35 cellular contexts compared by ENCODE assay signal in genomic region chr3:53278667-53279066, GRCh38.
"Had no signal": no experiment of that assay in that cellular context is flagged by ENCODE, and none has a peak within 500 bp of the region (broad histone marks: within the 10 kb centered on the region; RNA-seq: fewer than 3 reads in every experiment).

No MANE protein-coding gene starts in this region.

- H3K27me3 ChIP-seq: ascending aorta had no signal

- ATAC-seq: activated CD4-positive, alpha-beta T cell treated with anti-CD3 and anti-CD28 coated beads for 36 hours; activated CD4-positive, CD25-positive, alpha-beta regulatory T cell treated with anti-CD3 and anti-CD28 coated beads, Interleukin-2, amount 50 U/mL, for 24 hours; activated CD8-positive, alpha-beta memory T cell treated with anti-CD3 and anti-CD28 coated beads, Interleukin-2, amount 10 ng/mL, durations not matched to agents 7 days and 5 days; activated CD8-positive, alpha-beta T cell treated with anti-CD3 and anti-CD28 coated beads, Interleukin-2, amount 10 ng/mL, durations not matched to agents 7 days and 5 days; activated naive CD8-positive, alpha-beta T cell treated with anti-CD3 and anti-CD28 coated beads, Interleukin-2, amount 50 U/mL, for 24 hours had no signal

- H3K27ac ChIP-seq: ascending aorta, VCaP had no signal

- H3K4me1 Mint-ChIP-seq: brain had no signal

- H3K9me3 ChIP-seq: ascending aorta had no signal

- H3K4me3 ChIP-seq: ascending aorta had no signal

- H3K4me1 ChIP-seq: ascending aorta had no signal

- H3K36me3 Mint-ChIP-seq: activated CD8-positive, alpha-beta memory T cell treated with anti-CD3 and anti-CD28 coated beads, Interleukin-2, amount 10 ng/mL, durations not matched to agents 7 days and 5 days; activated naive CD4-positive, alpha-beta T cell treated with anti-CD3 and anti-CD28 coated beads, Interleukin-2, amount 50 U/mL, for 24 hours had no signal

- DNase-seq: activated CD4-positive, alpha-beta memory T cell treated with anti-CD3 and anti-CD28 coated beads, Interleukin-2, amount 10 ng/mL, durations not matched to agents 7 days and 5 days; activated CD4-positive, alpha-beta T cell treated with anti-CD3 and anti-CD28 coated beads for 1 hour; activated CD4-positive, alpha-beta T cell treated with anti-CD3 and anti-CD28 coated beads for 36 hours; activated CD4-positive, alpha-beta T cell treated with anti-CD3 and anti-CD28 coated beads for 48 hours; activated CD4-positive, alpha-beta T cell treated with anti-CD3 and anti-CD28 coated beads, Interleukin-2, amount 10 ng/mL, durations not matched to agents 7 days and 5 days; activated CD4-positive, alpha-beta T cell treated with anti-CD3 and anti-CD28 coated beads, Interleukin-2, amount 50 U/mL, for 48 hours; activated CD4-positive, CD25-positive, alpha-beta regulatory T cell; activated CD8-positive, alpha-beta memory T cell treated with anti-CD3 and anti-CD28 coated beads for 24 hours; activated CD8-positive, alpha-beta memory T cell treated with anti-CD3 and anti-CD28 coated beads, Interleukin-2, amount 10 ng/mL, durations not matched to agents 7 days and 5 days; activated CD8-positive, alpha-beta memory T cell treated with anti-CD3 and anti-CD28 coated beads, Interleukin-2, amount 50 U/mL, for 48 hours; activated CD8-positive, alpha-beta T cell treated with anti-CD3 and anti-CD28 coated beads, Interleukin-2, amount 10 ng/mL, durations not matched to agents 7 days and 5 days; activated effector memory CD4-positive, alpha-beta T cell treated with Interleukin-2 at 50 U/mL for 16 hours; activated gamma-delta T cell; activated naive CD4-positive, alpha-beta T cell treated with anti-CD3 and anti-CD28 coated beads, Interleukin-2, amount 10 ng/mL, durations not matched to agents 7 days and 5 days; activated naive CD4-positive, alpha-beta T cell treated with Interleukin-2 at 50 U/mL for 16 hours; activated naive CD8-positive, alpha-beta T cell treated with anti-CD3 and anti-CD28 coated beads, Interleukin-2, amount 10 ng/mL, durations not matched to agents 7 days and 5 days; activated naive CD8-positive, alpha-beta T cell treated with anti-CD3 and anti-CD28 coated beads, Interleukin-2, amount 50 U/mL, for 24 hours; activated T-cell treated with anti-CD3 and anti-CD28 coated beads, Interleukin-2, amount 50 U/mL, for 24 hours; activated T-cell treated with anti-CD3 and anti-CD28 coated beads, Interleukin-2, amount 50 U/mL, for 48 hours; amygdala; anterior cingulate cortex; central memory CD4-positive, alpha-beta T cell; T-helper 2 cell; T-helper 9 cell had no signal

- FAIRE-seq: colon, TTC549 had no signal

- H3K36me3 ChIP-seq: ascending aorta had no signal

- H3K9me3 Mint-ChIP-seq: activated CD4-positive, alpha-beta memory T cell treated with anti-CD3 and anti-CD28 coated beads, Interleukin-2, amount 10 ng/mL, durations not matched to agents 7 days and 5 days; activated CD4-positive, alpha-beta T cell treated with anti-CD3 and anti-CD28 coated beads, Interleukin-2, amount 10 ng/mL, durations not matched to agents 7 days and 5 days; activated naive CD4-positive, alpha-beta T cell treated with anti-CD3 and anti-CD28 coated beads, Interleukin-2, amount 10 ng/mL, durations not matched to agents 7 days and 5 days; activated naive CD4-positive, alpha-beta T cell treated with anti-CD3 and anti-CD28 coated beads, Interleukin-2, amount 50 U/mL, for 24 hours; activated naive CD8-positive, alpha-beta T cell treated with anti-CD3 and anti-CD28 coated beads, Interleukin-2, amount 10 ng/mL, durations not matched to agents 7 days and 5 days; activated naive CD8-positive, alpha-beta T cell treated with anti-CD3 and anti-CD28 coated beads, Interleukin-2, amount 50 U/mL, for 24 hours; activated T-cell treated with anti-CD3 and anti-CD28 coated beads, Interleukin-2, amount 50 U/mL, for 24 hours; activated T-helper 2 cell treated with anti-CD3 and anti-CD28 coated beads, Interferon-gamma antibody, Interleukin-2, Interleukin-4, amounts not matched to agents 10 μg/mL and 5 μg/mL and 100 μg/mL, durations not matched to agents 14 hours and 24 hours and 36 hours; brain; T-helper 1 cell treated with Interleukin-12 subunit alpha and Interleukin-12 subunit beta and Interleukin-4 antibody, amounts not matched to agents 30 μg/mL and 1 μg/mL, for 36 hours; T-helper 2 cell treated with Interferon-gamma antibody and Interleukin-4, amounts not matched to agents 5 μg/mL and 100 μg/mL, for 36 hours had no signal

- H3K4me3 Mint-ChIP-seq: activated CD4-positive, alpha-beta memory T cell treated with anti-CD3 and anti-CD28 coated beads, Interleukin-2, amount 10 ng/mL, durations not matched to agents 7 days and 5 days; activated CD4-positive, alpha-beta T cell treated with anti-CD3 and anti-CD28 coated beads for 36 hours; activated CD4-positive, alpha-beta T cell treated with anti-CD3 and anti-CD28 coated beads, Interleukin-2, amount 10 ng/mL, durations not matched to agents 7 days and 5 days; activated CD8-positive, alpha-beta memory T cell treated with anti-CD3 and anti-CD28 coated beads, Interleukin-2, amount 10 ng/mL, durations not matched to agents 7 days and 5 days; activated CD8-positive, alpha-beta T cell treated with anti-CD3 and anti-CD28 coated beads, Interleukin-2, amount 10 ng/mL, durations not matched to agents 7 days and 5 days; activated naive CD4-positive, alpha-beta T cell treated with anti-CD3 and anti-CD28 coated beads, Interleukin-2, amount 10 ng/mL, durations not matched to agents 7 days and 5 days; activated naive CD4-positive, alpha-beta T cell treated with anti-CD3 and anti-CD28 coated beads, Interleukin-2, amount 50 U/mL, for 24 hours; activated naive CD8-positive, alpha-beta T cell; activated naive CD8-positive, alpha-beta T cell treated with anti-CD3 and anti-CD28 coated beads, Interleukin-2, amount 10 ng/mL, durations not matched to agents 7 days and 5 days; activated naive CD8-positive, alpha-beta T cell treated with anti-CD3 and anti-CD28 coated beads, Interleukin-2, amount 50 U/mL, for 24 hours; activated T-cell treated with anti-CD3 and anti-CD28 coated beads, Interleukin-2, amount 50 U/mL, for 24 hours; brain; T-helper 1 cell treated with Interleukin-12 subunit alpha and Interleukin-12 subunit beta and Interleukin-4 antibody, amounts not matched to agents 30 μg/mL and 1 μg/mL, for 36 hours; T-helper 2 cell treated with Interferon-gamma antibody and Interleukin-4, amounts not matched to agents 5 μg/mL and 100 μg/mL, for 36 hours had no signal

- H3K27me3 Mint-ChIP-seq: activated CD4-positive, alpha-beta memory T cell treated with anti-CD3 and anti-CD28 coated beads, Interleukin-2, amount 10 ng/mL, durations not matched to agents 7 days and 5 days; activated CD4-positive, alpha-beta T cell treated with anti-CD3 and anti-CD28 coated beads for 36 hours; activated CD4-positive, alpha-beta T cell treated with anti-CD3 and anti-CD28 coated beads, Interleukin-2, amount 10 ng/mL, durations not matched to agents 7 days and 5 days; activated CD8-positive, alpha-beta memory T cell treated with anti-CD3 and anti-CD28 coated beads, Interleukin-2, amount 10 ng/mL, durations not matched to agents 7 days and 5 days; activated naive CD4-positive, alpha-beta T cell treated with anti-CD3 and anti-CD28 coated beads, Interleukin-2, amount 50 U/mL, for 24 hours; activated naive CD8-positive, alpha-beta T cell; activated naive CD8-positive, alpha-beta T cell treated with anti-CD3 and anti-CD28 coated beads, Interleukin-2, amount 50 U/mL, for 24 hours; activated T-cell treated with anti-CD3 and anti-CD28 coated beads, Interleukin-2, amount 50 U/mL, for 24 hours; brain had no signal

- H3K27ac Mint-ChIP-seq: activated CD4-positive, alpha-beta memory T cell treated with anti-CD3 and anti-CD28 coated beads, Interleukin-2, amount 10 ng/mL, durations not matched to agents 7 days and 5 days; activated CD4-positive, alpha-beta T cell treated with anti-CD3 and anti-CD28 coated beads for 36 hours; activated CD4-positive, alpha-beta T cell treated with anti-CD3 and anti-CD28 coated beads, Interleukin-2, amount 10 ng/mL, durations not matched to agents 7 days and 5 days; activated CD8-positive, alpha-beta memory T cell treated with anti-CD3 and anti-CD28 coated beads, Interleukin-2, amount 10 ng/mL, durations not matched to agents 7 days and 5 days; activated CD8-positive, alpha-beta T cell treated with anti-CD3 and anti-CD28 coated beads, Interleukin-2, amount 10 ng/mL, durations not matched to agents 7 days and 5 days; activated naive CD4-positive, alpha-beta T cell treated with anti-CD3 and anti-CD28 coated beads, Interleukin-2, amount 10 ng/mL, durations not matched to agents 7 days and 5 days; activated naive CD4-positive, alpha-beta T cell treated with anti-CD3 and anti-CD28 coated beads, Interleukin-2, amount 50 U/mL, for 24 hours; activated naive CD8-positive, alpha-beta T cell; activated naive CD8-positive, alpha-beta T cell treated with anti-CD3 and anti-CD28 coated beads, Interleukin-2, amount 10 ng/mL, durations not matched to agents 7 days and 5 days; activated naive CD8-positive, alpha-beta T cell treated with anti-CD3 and anti-CD28 coated beads, Interleukin-2, amount 50 U/mL, for 24 hours; activated T-cell treated with anti-CD3 and anti-CD28 coated beads, Interleukin-2, amount 50 U/mL, for 24 hours; activated T-helper 2 cell treated with anti-CD3 and anti-CD28 coated beads, Interferon-gamma antibody, Interleukin-2, Interleukin-4, amounts not matched to agents 10 μg/mL and 5 μg/mL and 100 μg/mL, durations not matched to agents 14 hours and 24 hours and 36 hours; brain; T-helper 1 cell treated with Interleukin-12 subunit alpha and Interleukin-12 subunit beta and Interleukin-4 antibody, amounts not matched to agents 30 μg/mL and 1 μg/mL, for 36 hours; T-helper 2 cell treated with Interferon-gamma antibody and Interleukin-4, amounts not matched to agents 5 μg/mL and 100 μg/mL, for 36 hours had no signal
